1 cellular context compared by ENCODE assay signal in genomic region chr2:69933254-69933828, GRCh38.
A peak's percentile ranks its signal among the peaks of the same experiment; 100 is the strongest.
TF ChIP-seq lines count a peak whose summit lies in the region.

No MANE protein-coding gene starts in this region.

TF ChIP-seq in K562, 482 proteins besides CTCF, POLR2A, EP300 and RAD21:
- TF ChIP-seq ZFP30 (CRISPR knock-in tag; IDR thresholded peaks at IDR 0.05; ENCODE audit: borderline replicate concordance) (no peak), SPI1 (IDR thresholded peaks at IDR 0.05; ENCODE audit: borderline replicate concordance, low read depth, low read length) (peak; percentile 43; the same call in 1 of the 2 replicates), RBFOX2 (IDR thresholded peaks at IDR 0.05; ENCODE audit: low read depth, low read length) (no peak; the same call in 1 of the 2 replicates), ARID3B (CRISPR knock-in tag; IDR thresholded peaks at IDR 0.05; ENCODE audit: borderline replicate concordance) (no peak)
